13 cellular contexts compared by ENCODE assay signal in the genomic region with DNA sequence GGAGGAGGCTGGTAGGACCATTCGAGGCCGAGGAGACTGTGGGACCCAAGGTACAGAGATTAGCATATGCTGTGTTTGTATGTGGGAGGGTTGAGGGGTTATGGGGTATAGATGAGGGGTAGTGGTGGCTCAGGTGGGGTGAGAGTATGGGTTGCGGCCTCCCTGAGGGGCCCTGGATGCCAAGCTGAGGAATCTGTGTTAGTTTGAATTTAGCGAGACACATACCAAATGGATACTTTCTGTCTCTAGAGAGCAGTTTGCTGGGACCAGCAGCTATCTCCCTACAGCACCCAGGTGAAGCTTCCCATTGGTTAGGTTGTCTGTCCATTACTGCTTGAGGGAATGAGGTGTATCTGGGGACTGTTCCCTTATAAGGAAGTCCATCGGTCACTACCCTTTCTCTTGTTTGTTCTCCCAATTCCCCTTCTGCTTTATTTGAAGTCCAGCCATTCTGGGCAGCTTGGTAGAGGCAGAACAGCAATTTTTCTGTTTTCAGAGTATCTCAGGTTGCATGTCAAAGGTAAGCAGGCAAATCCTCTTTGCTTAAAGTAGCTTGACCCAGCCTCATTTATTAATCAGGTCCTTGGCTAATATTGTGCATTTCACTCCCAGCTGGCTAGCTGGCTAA. TPM values are rescaled to one million over a fixed set of nuclear protein-coding genes. Genes with fewer than 3 reads are reported as not detected.
DNase-seq lines count a peak whose midpoint lies in the region; ATAC-seq, FAIRE-seq and TF ChIP-seq lines count a peak whose summit lies in the region.
"Had no signal": no experiment of that assay in that cellular context is flagged by ENCODE, and none has a peak within 500 bp of the region (broad histone marks: within the 10 kb centered on the region; RNA-seq: fewer than 3 reads in every experiment).

No MANE protein-coding gene starts in this region.

- no peak for FAIRE-seq in A549 (lab: Jason Lieb, UNC)

- H3K4me3 ChIP-seq in A549 (no peak overlapping the region), mucosa of descending colon (no peak overlapping the region)

- no peak for TF ChIP-seq EP300 in A549 (IDR thresholded peaks at IDR 0.05)

- DNase-seq in A549 (ENCODE audit: low read depth in 1 of 2, low spot score in 1 of 2) = peak in 1 of 2 experiments; percentile 40
- peak; percentile 38 for DNase-seq in M059J (ENCODE audit: low read depth)
- peak; percentile 5 for DNase-seq in MCF 10A (ENCODE audit: unreplicated experiment)
- no peak for DNase-seq in mucosa of descending colon
- no peak for DNase-seq in NCI-H2171 (lab: John Stamatoyannopoulos, UW)
- no peak for DNase-seq in osteocyte (ENCODE audit: extremely low spot score, unreplicated experiment)
- no peak for DNase-seq in AG08396 (ENCODE audit: low spot score)
- DNase-seq in NOMO-1 (lab: John Stamatoyannopoulos, UW; ENCODE audit: unreplicated experiment in 2 of 2) = no peak
- DNase-seq: activated CD4-positive, alpha-beta T cell treated with anti-CD3 and anti-CD28 coated beads, Interleukin-2, amount 50 U/mL, for 48 hours; amniotic stem cell; NCI-H1105 treated with DMSO at 0.1 percent for 48 hours; SHP77; stimulated activated CD4-positive, alpha-beta T cell treated with anti-CD3 and anti-CD28 coated beads, Interleukin-2, amount 100 ng/mL, for 48 hours had no signal

- no peaks in the 10 kb centered on the region for H3K27me3 Mint-ChIP-seq in MCF 10A (ENCODE audit: insufficient read depth, unreplicated experiment)
- H3K27me3 Mint-ChIP-seq in osteocyte (ENCODE audit: unreplicated experiment) = no peaks in the 10 kb centered on the region

- H3K4me2 ChIP-seq in A549 = no peak overlapping the region

- TF ChIP-seq POLR2A in A549 (IDR thresholded peaks at IDR 0.05; ENCODE audit: low read length) = no peak

- POLR2A ChIA-PET in A549 (lab: Yijun Ruan, JAX) = no interaction called here
- POLR2A ChIA-PET in MCF 10A (lab: Yijun Ruan, JAX) = interaction anchor here (0.5 to 6.5 kb wide), 7 partner anchors 14 to 990 kb away, joined by 3 to 36 read pairs (median 3); partner anchors contain the start of gene CHMP4B

- WGBS in A549 (ENCODE audit: missing lambda C conversion rate) = 84% methylated on average over 5 of the region's 5 CpGs

- peaks cover 23% of the 10 kb centered on the region for H3K4me1 Mint-ChIP-seq in MCF 10A (ENCODE audit: insufficient read depth, unreplicated experiment)
- peaks cover 46% of the 10 kb centered on the region for H3K4me1 Mint-ChIP-seq in osteocyte (ENCODE audit: unreplicated experiment)

- peaks cover 20% of the 10 kb centered on the region for H3K4me1 ChIP-seq in A549
- peaks cover 77% of the 10 kb centered on the region for H3K4me1 ChIP-seq in mucosa of descending colon (ENCODE audit: low read depth)

- TF ChIP-seq CTCF in A549 (IDR thresholded peaks at IDR 0.05) = no peak
- no peak for TF ChIP-seq CTCF in MCF 10A (IDR thresholded peaks at IDR 0.05; ENCODE audit: unreplicated experiment)
- TF ChIP-seq CTCF in mucosa of descending colon (IDR thresholded peaks at IDR 0.05) = no peak
- TF ChIP-seq CTCF in osteocyte (IDR thresholded peaks at IDR 0.05) = no peak

- H3K9me3 Mint-ChIP-seq in MCF 10A (ENCODE audit: unreplicated experiment) (no peaks in the 10 kb centered on the region), osteocyte (ENCODE audit: unreplicated experiment) (no peaks in the 10 kb centered on the region)

- intact Hi-C loops in MCF 10A (cut with micrococcal nuclease) (no loop called here), mucosa of descending colon (cut with DNase I, micrococcal nuclease) (no loop called here)

- H3K9me3 ChIP-seq in A549 (no peaks in the 10 kb centered on the region), mucosa of descending colon (no peaks in the 10 kb centered on the region)

- TF ChIP-seq RAD21 in A549 (conservative IDR thresholded peaks at IDR 0.05 in 1 of 2, IDR thresholded peaks at IDR 0.05 in 1 of 2) = no peak

- H3K4me3 Mint-ChIP-seq in MCF 10A (ENCODE audit: unreplicated experiment) = no peak overlapping the region
- no peak overlapping the region for H3K4me3 Mint-ChIP-seq in osteocyte (ENCODE audit: unreplicated experiment)

- H3K27ac ChIP-seq in A549 = no peak overlapping the region

- BruUV-seq in MCF 10A (replicated peaks; lab: Mats Ljungman, UMichigan) = no TSS peak

- H3K27ac Mint-ChIP-seq in MCF 10A (ENCODE audit: low read depth, unreplicated experiment) = peak overlapping the region; percentile 24
- H3K27ac Mint-ChIP-seq in osteocyte (ENCODE audit: unreplicated experiment) = no peak overlapping the region

- H3K36me3 ChIP-seq in mucosa of descending colon (ENCODE audit: low read depth) = no peaks in the 10 kb centered on the region

- peak; percentile 25 to 66; a peak in 4 of 6 replicates for ATAC-seq in A549
- ATAC-seq in mucosa of descending colon = peak; percentile 67

- H3K36me3 Mint-ChIP-seq in MCF 10A (ENCODE audit: insufficient read depth, unreplicated experiment) (peaks cover 10% of the 10 kb centered on the region), osteocyte (ENCODE audit: unreplicated experiment) (no peaks in the 10 kb centered on the region)

- CTCF ChIA-PET in A549 (lab: Yijun Ruan, JAX) (interaction anchor here (0.8 to 2.2 kb wide), 9 partner anchors 8 to 89 kb away, joined by 3 to 5 read pairs (median 3); no protein-coding TSS in a partner anchor), MCF 10A (lab: Yijun Ruan, JAX) (interaction anchor here (0.5 to 1.9 kb wide), 11 partner anchors 8 to 1457 kb away, joined by 3 to 7 read pairs (median 3); no protein-coding TSS in a partner anchor)

TF ChIP-seq in A549, 52 proteins besides CTCF, POLR2A, EP300 and RAD21:
- TF ChIP-seq, protein P1, sequence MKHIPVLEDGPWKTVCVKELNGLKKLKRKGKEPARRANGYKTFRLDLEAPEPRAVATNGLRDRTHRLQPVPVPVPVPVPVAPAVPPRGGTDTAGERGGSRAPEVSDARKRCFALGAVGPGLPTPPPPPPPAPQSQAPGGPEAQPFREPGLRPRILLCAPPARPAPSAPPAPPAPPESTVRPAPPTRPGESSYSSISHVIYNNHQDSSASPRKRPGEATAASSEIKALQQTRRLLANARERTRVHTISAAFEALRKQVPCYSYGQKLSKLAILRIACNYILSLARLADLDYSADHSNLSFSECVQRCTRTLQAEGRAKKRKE (CRISPR knock-in tag; IDR thresholded peaks at IDR 0.05; ENCODE audit: low read depth) = no peak
- TF ChIP-seq EHMT2 (IDR thresholded peaks at IDR 0.05; ENCODE audit: low read depth) = no peak
- TF ChIP-seq ZC3H11A (IDR thresholded peaks at IDR 0.05) = no peak
- no peak for TF ChIP-seq HOXA7 (CRISPR knock-in tag; IDR thresholded peaks at IDR 0.05)
- TF ChIP-seq, protein P2, sequence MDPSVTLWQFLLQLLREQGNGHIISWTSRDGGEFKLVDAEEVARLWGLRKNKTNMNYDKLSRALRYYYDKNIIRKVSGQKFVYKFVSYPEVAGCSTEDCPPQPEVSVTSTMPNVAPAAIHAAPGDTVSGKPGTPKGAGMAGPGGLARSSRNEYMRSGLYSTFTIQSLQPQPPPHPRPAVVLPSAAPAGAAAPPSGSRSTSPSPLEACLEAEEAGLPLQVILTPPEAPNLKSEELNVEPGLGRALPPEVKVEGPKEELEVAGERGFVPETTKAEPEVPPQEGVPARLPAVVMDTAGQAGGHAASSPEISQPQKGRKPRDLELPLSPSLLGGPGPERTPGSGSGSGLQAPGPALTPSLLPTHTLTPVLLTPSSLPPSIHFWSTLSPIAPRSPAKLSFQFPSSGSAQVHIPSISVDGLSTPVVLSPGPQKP (IDR thresholded peaks at IDR 0.05; ENCODE audit: low read depth, low read length) = no peak
- TF ChIP-seq FOSL2 (IDR thresholded peaks at IDR 0.05) = no peak
- no peak for TF ChIP-seq FOSL2 (CRISPR knock-in tag; IDR thresholded peaks at IDR 0.05)
- no peak for TF ChIP-seq SMC3 (IDR thresholded peaks at IDR 0.05)
- no peak for TF ChIP-seq CHD4 (IDR thresholded peaks at IDR 0.05; ENCODE audit: borderline replicate concordance)
- TF ChIP-seq BCL3 (IDR thresholded peaks at IDR 0.05) = no peak
- no peak for TF ChIP-seq KDM5A (IDR thresholded peaks at IDR 0.05)
- TF ChIP-seq ZFP36 (IDR thresholded peaks at IDR 0.05; ENCODE audit: borderline replicate concordance, partially characterized antibody) = no peak
- TF ChIP-seq CBX2 (IDR thresholded peaks at IDR 0.05; ENCODE audit: borderline replicate concordance, low read depth) = no peak
- TF ChIP-seq MAZ (IDR thresholded peaks at IDR 0.05; ENCODE audit: borderline replicate concordance, low read depth, low read length) = no peak
- no peak for TF ChIP-seq FOXS1 (CRISPR knock-in tag; IDR thresholded peaks at IDR 0.05)
- TF ChIP-seq POLR2AphosphoS2 (conservative IDR thresholded peaks at IDR 0.05; ENCODE audit: low read length) = no peak
- TF ChIP-seq MAFK (IDR thresholded peaks at IDR 0.05; ENCODE audit: partially characterized antibody) = no peak
- TF ChIP-seq ESRRA (IDR thresholded peaks at IDR 0.05; ENCODE audit: borderline replicate concordance, low read length) = no peak
- TF ChIP-seq HEYL (CRISPR knock-in tag; IDR thresholded peaks at IDR 0.05) = no peak

RNA-seq across cellular contexts. Expression of gene CHMP4B, which starts 15.2 kb away (rescaled TPM):
- polyA plus RNA-seq in A549 (2011; rRNA removed) (75.8 and 81.3 TPM in 2 replicates), A549 (2017; fragmentation: RNase III; extraction: RNeasy Plus Mini Kit Qiagen cat#74134 plus additional on column Dnase treatment) (104 to 108 TPM (median 107 TPM) in 3 replicates)
- polyA plus RNA-seq in A549 (2012; cell fraction: cytosol; rRNA removed) = 88.5 and 97.4 TPM in 2 replicates
- polyA plus RNA-seq in A549 (2012; cell fraction: nucleus; rRNA removed) = 21.4 and 32.9 TPM in 2 replicates
- 19.8 and 25.1 TPM in 2 replicates for polyA minus RNA-seq in A549 (2011; rRNA and poly(A)+ RNA removed)
- 71.9 and 81.9 TPM in 2 replicates for total RNA-seq in M059J (2014; rRNA removed; shearing (Covaris generic))
- total RNA-seq in MCF 10A (2022) (77.6 and 95.2 TPM in 2 replicates), mucosa of descending colon (100 to 1,000 TPM; 167 to 230 (median 184) TPM), osteocyte (87.5 and 92.5 TPM in 2 replicates)

Comparison
In these comparisons a context has a peak if more than half of its experiments do, and no peak if none do; other contexts are left out.
1. DNase-seq: peak in M059J (single experiment) and MCF 10A (single experiment); none in mucosa of descending colon (0 of 3), NCI-H2171 (single experiment), osteocyte (single experiment), AG08396 (single experiment) and NOMO-1 (0 of 2).